Comparison of ENCODE assay signal across 8 cellular contexts in the genomic region with DNA sequence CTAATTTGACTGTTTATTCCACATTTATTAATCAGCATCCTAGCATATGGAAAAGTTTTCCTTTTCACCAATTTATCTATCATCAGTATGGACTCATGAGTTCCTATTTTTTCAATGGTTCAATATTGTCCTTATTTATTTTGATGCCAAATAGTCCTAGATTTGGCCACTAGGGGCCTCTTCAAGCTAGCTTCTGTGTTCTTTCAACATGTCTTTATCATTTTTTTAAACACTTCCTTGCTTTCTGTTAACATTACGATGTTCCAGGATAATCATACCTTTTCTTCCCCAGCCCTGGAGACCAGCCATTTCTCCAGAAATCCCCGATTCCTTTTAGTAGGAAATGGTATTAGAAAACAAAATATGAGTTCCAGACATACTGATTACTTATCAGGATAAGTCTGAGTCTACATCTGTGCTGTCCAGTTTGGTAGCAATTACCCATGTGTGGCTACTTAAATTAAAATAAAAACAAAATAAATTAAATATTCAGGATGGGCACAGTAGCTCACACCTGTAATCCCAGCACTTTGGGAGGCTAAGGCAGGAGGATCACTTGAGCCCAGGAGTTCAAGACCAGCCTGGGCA.
DNase-seq lines count a peak whose midpoint lies in the region; ATAC-seq and TF ChIP-seq lines count a peak whose summit lies in the region.

No MANE protein-coding gene starts in this region.

- no peaks in the 10 kb centered on the region for H3K27me3 Mint-ChIP-seq in neural progenitor cell (ENCODE audit: insufficient read depth, low read depth)
- no peaks in the 10 kb centered on the region for H3K27me3 Mint-ChIP-seq in T-cell

- no peak overlapping the region for H2AFZ ChIP-seq in neural progenitor cell (replicated peaks)

- H3K27me3 ChIP-seq in neural progenitor cell: no peaks in the 10 kb centered on the region

- H3F3A ChIP-seq in neural progenitor cell (ENCODE audit: low read depth): no peaks in the 10 kb centered on the region

- no peak overlapping the region for H3K27ac Mint-ChIP-seq in neural progenitor cell
- H3K27ac Mint-ChIP-seq in T-cell: no peak overlapping the region

- CTCF ChIA-PET in T-cell (lab: Charles Lee): interaction anchor here (0.7 to 1.4 kb wide), 8 partner anchors 9 to 133 kb away, joined by 3 to 5 read pairs (median 3); no protein-coding TSS in a partner anchor

- H3K4me3 Mint-ChIP-seq in neural progenitor cell (no peak overlapping the region), T-cell (no peak overlapping the region)

- H3K79me2 ChIP-seq in neural progenitor cell (ENCODE audit: low read depth): no peaks in the 10 kb centered on the region

- no peak overlapping the region for H3K4me3 ChIP-seq in neural progenitor cell

- DNase-seq in AG20443 (ENCODE audit: low spot score): peak; percentile 38
- peak; percentile 52 for DNase-seq in NCI-H2227 treated with DMSO at 0.1 percent for 48 hours (lab: John Stamatoyannopoulos, UW)
- peak; percentile 63 for DNase-seq in dedifferentiated amniotic fluid mesenchymal stem cell (ENCODE audit: extremely low spot score)
- peak; percentile 9 for DNase-seq in neural progenitor cell (ENCODE audit: low spot score)
- no peak for DNase-seq in T-cell

- no peaks in the 10 kb centered on the region for H3K36me3 ChIP-seq in neural progenitor cell

- no peaks in the 10 kb centered on the region for H4K20me1 ChIP-seq in neural progenitor cell (ENCODE audit: low read depth)

- H3K9ac ChIP-seq in neural progenitor cell: no peak overlapping the region

- POLR2A ChIA-PET in T-cell (lab: Charles Lee): no interaction called here

- TF ChIP-seq CTCF in neural progenitor cell (IDR thresholded peaks at IDR 0.05): peak; percentile 78

- H3K9me3 ChIP-seq in neural progenitor cell (ENCODE audit: low read depth): no peaks in the 10 kb centered on the region

- no peak overlapping the region for H3K4me2 ChIP-seq in neural progenitor cell

- H3K36me3 Mint-ChIP-seq in neural progenitor cell (no peaks in the 10 kb centered on the region), T-cell (peaks cover 5% of the 10 kb centered on the region)

- H3K9me3 Mint-ChIP-seq in neural progenitor cell: no peaks in the 10 kb centered on the region
- H3K9me3 Mint-ChIP-seq in T-cell: no peaks in the 10 kb centered on the region

- H3K4me1 Mint-ChIP-seq in neural progenitor cell: peaks cover 9% of the 10 kb centered on the region
- H3K4me1 Mint-ChIP-seq in T-cell: no peaks in the 10 kb centered on the region

- H3K4me1 ChIP-seq in neural progenitor cell: peaks cover 5% of the 10 kb centered on the region

- no peak overlapping the region for H3K27ac ChIP-seq in neural progenitor cell

- peak; percentile 89 for ATAC-seq in GM18511 (IDR thresholded peaks at IDR 0.05; ENCODE audit: unreplicated experiment)
- peak; percentile 79 for ATAC-seq in HG02938 (IDR thresholded peaks at IDR 0.05; ENCODE audit: unreplicated experiment)
- no peak for ATAC-seq in HG03095 (IDR thresholded peaks at IDR 0.05; ENCODE audit: unreplicated experiment)
- no peak for ATAC-seq in T-cell (replicated peaks in 1 of 4)

Comparison
In these comparisons a context has a peak if more than half of its experiments do, and no peak if none do; other contexts are left out.
1. DNase-seq: peak in AG20443 (single experiment), NCI-H2227 treated with DMSO at 0.1 percent for 48 hours (single experiment), dedifferentiated amniotic fluid mesenchymal stem cell (single experiment) and neural progenitor cell (single experiment); none in T-cell (0 of 34).
2. ATAC-seq: peak in GM18511 (single experiment) and HG02938 (single experiment); none in HG03095 (single experiment) and T-cell (0 of 4).